ENCODE assay signal across 22 cellular contexts in the genomic region with DNA sequence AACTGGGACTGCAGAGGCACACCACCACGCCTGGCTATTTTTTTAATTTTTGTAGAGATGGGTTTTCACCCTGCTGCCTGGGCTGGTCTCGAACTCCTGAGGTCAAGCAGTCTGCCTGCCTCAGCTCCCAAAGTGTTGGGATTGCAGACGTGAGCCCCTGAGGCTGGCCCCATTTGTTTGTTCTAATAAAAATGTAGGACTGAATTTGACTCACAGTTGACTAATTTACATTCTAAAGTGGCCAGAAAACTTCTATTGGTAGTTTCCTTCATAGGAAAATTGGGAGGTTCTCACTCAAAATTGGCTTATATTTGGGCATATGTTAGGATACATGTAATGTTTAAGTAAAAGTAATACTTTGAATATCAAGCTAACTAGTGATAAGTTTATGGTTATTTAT. TPM values are rescaled to one million over a fixed set of nuclear protein-coding genes. Genes with fewer than 3 reads are reported as not detected.
DNase-seq lines count a peak whose midpoint lies in the region; FAIRE-seq and TF ChIP-seq lines count a peak whose summit lies in the region.
"Had no signal": no experiment of that assay in that cellular context is flagged by ENCODE, and none has a peak within 500 bp of the region (broad histone marks: within the 10 kb centered on the region; RNA-seq: fewer than 3 reads in every experiment).

No MANE protein-coding gene starts in this region.

- in situ Hi-C loops in mammary epithelial cell (cut with MboI; ENCODE audit: low sequenced_read_pairs in 2 of 2): no loop called here

- peaks cover 75% of the 10 kb centered on the region for H3K79me2 ChIP-seq in mammary epithelial cell (ENCODE audit: insufficient read depth, low read length)

- no peaks in the 10 kb centered on the region for H4K20me1 ChIP-seq in mammary epithelial cell (ENCODE audit: insufficient read depth, low read length)

- H3K27me3 Mint-ChIP-seq in MCF 10A (ENCODE audit: insufficient read depth, unreplicated experiment): no peaks in the 10 kb centered on the region
- H3K27me3 Mint-ChIP-seq in activated naive CD8-positive, alpha-beta T cell treated with anti-CD3 and anti-CD28 coated beads for 36 hours: no peaks in the 10 kb centered on the region
- H3K27me3 Mint-ChIP-seq in type B pancreatic cell: no peaks in the 10 kb centered on the region
- H3K27me3 Mint-ChIP-seq: CD4-positive, alpha-beta T cell had no signal

- intact Hi-C loops in MCF 10A (cut with micrococcal nuclease) (no loop called here), mammary epithelial cell (cut with micrococcal nuclease) (no loop called here)

- DNase-seq in MCF 10A (ENCODE audit: unreplicated experiment) (no peak), mammary epithelial cell (no peak), HCEC 1CT (peak; percentile 55), bronchial epithelial cell (ENCODE audit: low read depth) (peak; percentile 8), type B pancreatic cell (ENCODE audit: extremely low spot score, unreplicated experiment) (no peak)
- no peak for DNase-seq in activated naive CD8-positive, alpha-beta T cell treated with anti-CD3 and anti-CD28 coated beads for 36 hours
- no peak for DNase-seq in effector CD8-positive, alpha-beta T cell (lab: John Stamatoyannopoulos, UW)
- DNase-seq: AML-193; CD4-positive, alpha-beta T cell; H7; Karpas-422; MV-4-11; NCI-H1105; NCI-H1436 treated with DMSO at 0.1 percent for 48 hours; NCI-H2029; NCI-H446; NCI-H82; NK-92 treated with Interleukin-12 subunit alpha and Interleukin-12 subunit beta, amount 100 ng/mL, for 24 hours; SIG-M5 had no signal

- CTCF ChIA-PET in MCF 10A (lab: Yijun Ruan, JAX) (no interaction called here), mammary epithelial cell (lab: Charles Lee; ENCODE audit: low non-redundant PET) (no interaction called here)

- WGBS in mammary epithelial cell (ENCODE audit: low coverage, missing lambda C conversion rate): 83% methylated on average over 3 of the region's 3 CpGs

- H3K9me3 ChIP-seq in mammary epithelial cell (replicated peaks; ENCODE audit: insufficient read depth, low read length): no peaks in the 10 kb centered on the region
- H3K9me3 ChIP-seq: BLaER1 treated with 17β-estradiol and CSF1 and Interleukin-3, amounts not matched to agents 10 nM and 100 nM had no signal

- peaks cover 16% of the 10 kb centered on the region for H3K4me1 Mint-ChIP-seq in MCF 10A (ENCODE audit: insufficient read depth, unreplicated experiment)
- peaks cover 2% of the 10 kb centered on the region for H3K4me1 Mint-ChIP-seq in activated naive CD8-positive, alpha-beta T cell treated with anti-CD3 and anti-CD28 coated beads for 36 hours
- H3K4me1 Mint-ChIP-seq in type B pancreatic cell (ENCODE audit: unreplicated experiment): peaks cover 29% of the 10 kb centered on the region

- H3K4me1 ChIP-seq in mammary epithelial cell (ENCODE audit: insufficient read depth, low read length): no peaks in the 10 kb centered on the region

- no peak overlapping the region for H3K9ac ChIP-seq in mammary epithelial cell (ENCODE audit: insufficient read depth, low read length)
- H3K9ac ChIP-seq: BLaER1 treated with 17β-estradiol and CSF1 and Interleukin-3, amounts not matched to agents 10 nM and 100 nM had no signal

- dilution Hi-C loops in mammary epithelial cell (cut with HindIII; ENCODE audit: low sequenced_read_pairs): no loop called here

- H3K36me3 ChIP-seq in mammary epithelial cell (ENCODE audit: insufficient read depth, low read length) (no peaks in the 10 kb centered on the region), bronchial epithelial cell (ENCODE audit: control insufficient read depth, insufficient read depth, low read length) (peaks cover 4% of the 10 kb centered on the region)

- H2AFZ ChIP-seq in mammary epithelial cell (ENCODE audit: low read depth, low read length): no peak overlapping the region

- H3K27ac Mint-ChIP-seq in MCF 10A (ENCODE audit: low read depth, unreplicated experiment) (peak overlapping the region; percentile 54), type B pancreatic cell (no peak overlapping the region)
- H3K27ac Mint-ChIP-seq in activated naive CD8-positive, alpha-beta T cell treated with anti-CD3 and anti-CD28 coated beads for 36 hours: no peak overlapping the region
- H3K27ac Mint-ChIP-seq: CD4-positive, alpha-beta T cell had no signal

- no peak overlapping the region for H3K4me2 ChIP-seq in mammary epithelial cell (ENCODE audit: insufficient read depth, low read depth, low read length)

- no TSS peak for BruUV-seq in MCF 10A (replicated peaks; lab: Mats Ljungman, UMichigan)
- no TSS peak for BruUV-seq in mammary epithelial cell (replicated peaks; lab: Mats Ljungman, UMichigan)

- FAIRE-seq in bronchial epithelial cell (lab: Jason Lieb, UNC): no peak
- FAIRE-seq: GM12892 had no signal

- H3K9me3 Mint-ChIP-seq in MCF 10A (ENCODE audit: unreplicated experiment) (no peaks in the 10 kb centered on the region), type B pancreatic cell (no peaks in the 10 kb centered on the region)
- H3K9me3 Mint-ChIP-seq in activated naive CD8-positive, alpha-beta T cell treated with anti-CD3 and anti-CD28 coated beads for 36 hours: no peaks in the 10 kb centered on the region
- H3K9me3 Mint-ChIP-seq: CD4-positive, alpha-beta T cell had no signal

- H3K4me3 ChIP-seq in mammary epithelial cell (replicated peaks in 1 of 3; ENCODE audit: insufficient read depth in 1 of 3, low read depth in 2 of 3, low read length in 3 of 3) (no peak overlapping the region), bronchial epithelial cell (ENCODE audit: low read depth, low read length) (no peak overlapping the region)
- H3K4me3 ChIP-seq: BLaER1 treated with 17β-estradiol and CSF1 and Interleukin-3, amounts not matched to agents 10 nM and 100 nM; SK-N-MC had no signal

- H3K36me3 Mint-ChIP-seq in MCF 10A (ENCODE audit: insufficient read depth, unreplicated experiment): peaks cover 41% of the 10 kb centered on the region
- H3K36me3 Mint-ChIP-seq in activated naive CD8-positive, alpha-beta T cell treated with anti-CD3 and anti-CD28 coated beads for 36 hours: peaks cover 12% of the 10 kb centered on the region
- peaks cover 5% of the 10 kb centered on the region for H3K36me3 Mint-ChIP-seq in type B pancreatic cell

- POLR2A ChIA-PET in MCF 10A (lab: Yijun Ruan, JAX): no interaction called here

- H3K27me3 ChIP-seq in mammary epithelial cell (ENCODE audit: insufficient read depth, low read length) (no peaks in the 10 kb centered on the region), bronchial epithelial cell (ENCODE audit: control insufficient read depth, insufficient read depth, low read length) (no peaks in the 10 kb centered on the region)
- H3K27me3 ChIP-seq: BLaER1 treated with 17β-estradiol and CSF1 and Interleukin-3, amounts not matched to agents 10 nM and 100 nM had no signal

- H3K4me3 Mint-ChIP-seq in MCF 10A (ENCODE audit: unreplicated experiment) (no peak overlapping the region), type B pancreatic cell (no peak overlapping the region)
- no peak overlapping the region for H3K4me3 Mint-ChIP-seq in activated naive CD8-positive, alpha-beta T cell treated with anti-CD3 and anti-CD28 coated beads for 36 hours
- H3K4me3 Mint-ChIP-seq: CD4-positive, alpha-beta T cell had no signal

- TF ChIP-seq CTCF in MCF 10A (IDR thresholded peaks at IDR 0.05; ENCODE audit: unreplicated experiment): no peak
- TF ChIP-seq CTCF in mammary epithelial cell (conservative IDR thresholded peaks at IDR 0.05 in 1 of 2, IDR thresholded peaks at IDR 0.05 in 1 of 2; ENCODE audit: extremely low read depth in 1 of 2, insufficient read depth in 1 of 2, low read depth in 1 of 2, low read length in 2 of 2): no peak
- no peak for TF ChIP-seq CTCF in bronchial epithelial cell (IDR thresholded peaks at IDR 0.05; ENCODE audit: insufficient read depth, low read length, severe bottlenecking)
- no peak for TF ChIP-seq CTCF in type B pancreatic cell (conservative IDR thresholded peaks at IDR 0.05)

- no peak overlapping the region for H3K27ac ChIP-seq in mammary epithelial cell (ENCODE audit: insufficient read depth, low read depth, low read length)
- H3K27ac ChIP-seq: BLaER1 treated with 17β-estradiol and CSF1 and Interleukin-3, amounts not matched to agents 10 nM and 100 nM; SK-N-MC had no signal

RNA-seq across cellular contexts. Expression of a gene that starts 35.0 kb away (rescaled TPM):
- total RNA-seq in MCF 10A (2022) (78.4 and 78.8 TPM in 2 replicates), mammary epithelial cell (10 to 100 TPM; 42.5 to 47.1 TPM), bronchial epithelial cell (33.0 and 35.0 TPM in 2 replicates), type B pancreatic cell (ENCODE audit: low replicate concordance) (47.8 and 57.0 TPM in 2 replicates)
- polyA plus RNA-seq in mammary epithelial cell: 42.4 TPM
- polyA minus RNA-seq in mammary epithelial cell: 135 TPM
- total RNA-seq in activated naive CD8-positive, alpha-beta T cell treated with anti-CD3 and anti-CD28 coated beads for 36 hours: 10 to 100 TPM; 29.5 to 30.9 TPM

Comparison
In these comparisons a context has a peak if more than half of its experiments do, and no peak if none do; other contexts are left out.
1. DNase-seq: peak in HCEC 1CT (single experiment) and bronchial epithelial cell (single experiment); none in MCF 10A (single experiment), mammary epithelial cell (single experiment), activated naive CD8-positive, alpha-beta T cell treated with anti-CD3 and anti-CD28 coated beads for 36 hours (single experiment), type B pancreatic cell (single experiment) and effector CD8-positive, alpha-beta T cell (single experiment).